10 cellular contexts compared by ENCODE assay signal in the genomic region with DNA sequence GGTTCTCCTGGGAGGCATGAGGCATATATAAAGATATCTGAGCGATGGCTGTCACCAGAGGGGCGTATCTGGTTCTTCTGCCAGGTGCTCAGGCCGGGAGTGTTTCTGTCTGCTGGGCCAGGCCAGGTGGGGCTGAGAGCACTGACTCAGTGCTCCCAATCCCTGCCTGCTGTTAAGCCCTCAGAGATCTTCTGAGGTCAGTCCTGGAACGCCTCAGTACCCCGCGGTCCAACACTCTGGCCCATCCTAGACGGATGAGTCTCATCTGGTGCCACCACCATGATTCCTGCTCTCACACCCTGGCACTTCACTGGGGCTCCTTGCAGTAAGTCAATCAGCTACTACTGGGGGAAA. TPM values are rescaled to one million over a fixed set of nuclear protein-coding genes. Genes with fewer than 3 reads are reported as not detected.
A peak's percentile ranks its signal among the peaks of the same experiment; 100 is the strongest.
DNase-seq lines count a peak whose midpoint lies in the region; ATAC-seq and TF ChIP-seq lines count a peak whose summit lies in the region.
"Had no signal": no experiment of that assay in that cellular context is flagged by ENCODE, and none has a peak within 500 bp of the region (broad histone marks: within the 10 kb centered on the region; RNA-seq: fewer than 3 reads in every experiment).

No MANE protein-coding gene starts in this region.

- no peak for DNase-seq in activated naive CD8-positive, alpha-beta T cell treated with anti-CD3 and anti-CD28 coated beads for 36 hours
- DNase-seq in NCI-H510A (lab: John Stamatoyannopoulos, UW) (peak; percentile 52), hepatocyte (ENCODE audit: low spot score) (no peak), thyroid gland (no peak), sigmoid colon (no peak), dorsolateral prefrontal cortex (no peak)
- DNase-seq: BE2C; stimulated activated naive CD4-positive, alpha-beta T cell had no signal

- peak overlapping the region; percentile 42 for H3K4me3 Mint-ChIP-seq in activated naive CD8-positive, alpha-beta T cell
- H3K4me3 Mint-ChIP-seq in activated naive CD8-positive, alpha-beta T cell treated with anti-CD3 and anti-CD28 coated beads for 36 hours = no peak overlapping the region

- intact Hi-C loops in thyroid gland (cut with DNase I) (loop anchor here (10.0 kb wide), 1 partner anchor 185 kb away; no protein-coding TSS in a partner anchor), sigmoid colon (cut with DNase I) (loop anchor here (10.0 kb wide), 1 partner anchor 315 kb away; a partner anchor contains a TSS), dorsolateral prefrontal cortex (cut with DNase I) (no loop called here)

- no peaks in the 10 kb centered on the region for H3K9me3 Mint-ChIP-seq in activated naive CD8-positive, alpha-beta T cell (ENCODE audit: low read depth)
- H3K9me3 Mint-ChIP-seq in activated naive CD8-positive, alpha-beta T cell treated with anti-CD3 and anti-CD28 coated beads for 36 hours = no peaks in the 10 kb centered on the region

- no peaks in the 10 kb centered on the region for H3K36me3 Mint-ChIP-seq in activated naive CD8-positive, alpha-beta T cell
- H3K36me3 Mint-ChIP-seq in activated naive CD8-positive, alpha-beta T cell treated with anti-CD3 and anti-CD28 coated beads for 36 hours = no peaks in the 10 kb centered on the region

- H2AFZ ChIP-seq in hepatocyte = no peak overlapping the region

- H3K4me1 Mint-ChIP-seq in activated naive CD8-positive, alpha-beta T cell (ENCODE audit: low read depth) = peaks cover 22% of the 10 kb centered on the region
- peaks cover 22% of the 10 kb centered on the region for H3K4me1 Mint-ChIP-seq in activated naive CD8-positive, alpha-beta T cell treated with anti-CD3 and anti-CD28 coated beads for 36 hours

- TF ChIP-seq CTCF in hepatocyte (IDR thresholded peaks at IDR 0.05; ENCODE audit: poor library complexity) = no peak
- TF ChIP-seq CTCF in thyroid gland (IDR thresholded peaks at IDR 0.05) = no peak
- TF ChIP-seq CTCF in sigmoid colon (IDR thresholded peaks at IDR 0.05) = no peak
- no peak for TF ChIP-seq CTCF in dorsolateral prefrontal cortex (IDR thresholded peaks at IDR 0.05 in 54 of 56, conservative IDR thresholded peaks at IDR 0.05 in 2 of 56; ENCODE audit: low read depth in 1 of 56, partially characterized antibody in 56 of 56)

- no peaks in the 10 kb centered on the region for H3K27me3 ChIP-seq in hepatocyte
- H3K27me3 ChIP-seq in thyroid gland = no peaks in the 10 kb centered on the region
- H3K27me3 ChIP-seq in sigmoid colon = no peaks in the 10 kb centered on the region
- H3K27me3 ChIP-seq in dorsolateral prefrontal cortex = no peaks in the 10 kb centered on the region
- H3K27me3 ChIP-seq: BE2C had no signal

- H3K9me2 ChIP-seq in hepatocyte (replicated peaks; ENCODE audit: insufficient read depth) = no peaks in the 10 kb centered on the region

- H3K36me3 ChIP-seq in hepatocyte (replicated peaks; ENCODE audit: insufficient read depth, low read depth) (no peaks in the 10 kb centered on the region), thyroid gland (no peaks in the 10 kb centered on the region), sigmoid colon (no peaks in the 10 kb centered on the region)
- H3K36me3 ChIP-seq: BE2C had no signal

- H3K27me3 Mint-ChIP-seq in activated naive CD8-positive, alpha-beta T cell = peaks cover 11% of the 10 kb centered on the region
- H3K27me3 Mint-ChIP-seq in activated naive CD8-positive, alpha-beta T cell treated with anti-CD3 and anti-CD28 coated beads for 36 hours = peaks cover 52% of the 10 kb centered on the region

- no peaks in the 10 kb centered on the region for H3K79me2 ChIP-seq in hepatocyte

- WGBS in hepatocyte (ENCODE audit: low lambda C conversion rate, missing lambda C conversion rate) = 84% methylated on average over 7 of the region's 7 CpGs
- WGBS in thyroid gland, 2 donors = 84 to 86% methylated on average over 4 to 7 of the region's 7 CpGs
- WGBS in sigmoid colon, 2 donors = 29 to 71% methylated on average over 7 of the region's 7 CpGs

- no peak overlapping the region for H3K4me3 ChIP-seq in hepatocyte
- no peak overlapping the region for H3K4me3 ChIP-seq in thyroid gland (replicated peaks in 1 of 3)
- no peak overlapping the region for H3K4me3 ChIP-seq in sigmoid colon
- H3K4me3 ChIP-seq in dorsolateral prefrontal cortex = no peak overlapping the region

- no peak for TF ChIP-seq EP300 in sigmoid colon (IDR thresholded peaks at IDR 0.05)

- peak overlapping the region; percentile 41 for H3K4me2 ChIP-seq in hepatocyte

- H4K20me1 ChIP-seq in hepatocyte (ENCODE audit: insufficient read depth, poor library complexity, severe bottlenecking) = no peaks in the 10 kb centered on the region

- H3K27ac ChIP-seq in hepatocyte = peak overlapping the region; percentile 75
- peak overlapping the region in 2 of 3 donors; percentile 91 to 98 for H3K27ac ChIP-seq in thyroid gland
- no peak overlapping the region for H3K27ac ChIP-seq in sigmoid colon
- H3K27ac ChIP-seq in dorsolateral prefrontal cortex = peak overlapping the region in 2 of 59 donors; percentile 27 to 39

- ATAC-seq in GM21529 (IDR thresholded peaks at IDR 0.05; ENCODE audit: unreplicated experiment) = no peak

- no peak overlapping the region for H3K27ac Mint-ChIP-seq in activated naive CD8-positive, alpha-beta T cell
- no peak overlapping the region for H3K27ac Mint-ChIP-seq in activated naive CD8-positive, alpha-beta T cell treated with anti-CD3 and anti-CD28 coated beads for 36 hours

- TF ChIP-seq POLR2A in thyroid gland (IDR thresholded peaks at IDR 0.05) (no peak), sigmoid colon (IDR thresholded peaks at IDR 0.05) (no peak)

- peaks cover 29% of the 10 kb centered on the region for H3K4me1 ChIP-seq in hepatocyte (ENCODE audit: insufficient read depth)
- H3K4me1 ChIP-seq in thyroid gland = peaks cover 29 to 54% of the 10 kb centered on the region in 2 donors
- peaks cover 0 to 22% (median 17%) of the 10 kb centered on the region in 4 donors for H3K4me1 ChIP-seq in sigmoid colon

- H3K9me3 ChIP-seq in hepatocyte (ENCODE audit: low read depth) (no peaks in the 10 kb centered on the region), thyroid gland (no peaks in the 10 kb centered on the region), sigmoid colon (no peaks in the 10 kb centered on the region)
- H3K9me3 ChIP-seq: BE2C had no signal

RNA-seq across cellular contexts. Expression of a gene that starts 7.5 kb away (rescaled TPM):
- total RNA-seq in activated naive CD8-positive, alpha-beta T cell treated with anti-CD3 and anti-CD28 coated beads for 36 hours = 1 to 10 TPM; 1.2 to 1.3 TPM
- 41.4 and 49.7 TPM in 2 replicates for total RNA-seq in hepatocyte
- 55.3 and 66.5 TPM in 2 replicates for polyA plus RNA-seq in hepatocyte
- total RNA-seq in thyroid gland = 100 to 1,000 TPM in 3 of 4 donors, 10 to 100 TPM in 1; 88.8 to 153 (median 132) TPM
- total RNA-seq in sigmoid colon = 10 to 100 TPM; 10.0 to 31.2 (median 21.6) TPM
- polyA plus RNA-seq in sigmoid colon = 1 to 10 TPM; 2.5 to 7.2 (median 6.4) TPM
- total RNA-seq in dorsolateral prefrontal cortex = 10 to 100 TPM; 29.4 to 72.9 (median 48.3) TPM

Comparison
In these comparisons a context has a peak if more than half of its experiments do, and no peak if none do; other contexts are left out.
1. H3K27ac ChIP-seq: peak in hepatocyte (single experiment) and thyroid gland (2 of 3); none in sigmoid colon (0 of 4).
2. RNA of a gene that starts 7.5 kb away (total RNA-seq): 88.8 to 153 TPM in thyroid gland, 41.4 to 49.7 TPM in hepatocyte, 29.4 to 72.9 TPM in dorsolateral prefrontal cortex and 10.0 to 31.2 TPM in sigmoid colon; 1.2 to 1.3 TPM in activated naive CD8-positive, alpha-beta T cell treated with anti-CD3 and anti-CD28 coated beads for 36 hours; every median in the first group is over 4 times any median in the second.
3. intact Hi-C loops: an anchor here in thyroid gland (10.0 kb wide) and sigmoid colon (10.0 kb wide); none called in dorsolateral prefrontal cortex.